22 cellular contexts compared by ENCODE assay signal in genomic region chr19:7668842-7669241, GRCh38. TPM values are rescaled to one million over a fixed set of nuclear protein-coding genes. Genes with fewer than 3 reads are reported as not detected.
A peak's percentile ranks its signal among the peaks of the same experiment; 100 is the strongest.
DNase-seq lines count a peak whose midpoint lies in the region; TF ChIP-seq lines count a peak whose summit lies in the region.
"Had no signal": no experiment of that assay in that cellular context is flagged by ENCODE, and none has a peak within 500 bp of the region (broad histone marks: within the 10 kb centered on the region; RNA-seq: fewer than 3 reads in every experiment).

Gene RETN (plus strand): TSS chr19:7669049. CDS start chr19:7669327, 278 bp downstream.

- no peaks in the 10 kb centered on the region for H4K20me1 ChIP-seq in BLaER1 treated with 17β-estradiol and CSF1 and Interleukin-3, amounts not matched to agents 10 nM and 100 nM
- H4K20me1 ChIP-seq in H9 (ENCODE audit: control insufficient read depth, insufficient read depth, insufficient read length) = no peaks in the 10 kb centered on the region
- no peaks in the 10 kb centered on the region for H4K20me1 ChIP-seq in OCI-LY7 (ENCODE audit: insufficient read depth, low read length)

- no peak within 1 kb of the TSS for H2AFZ ChIP-seq in H9 (ENCODE audit: low read length)
- H2AFZ ChIP-seq in OCI-LY7 (ENCODE audit: low read length) = no peak within 1 kb of the TSS

- peaks cover 31 to 76% (median 53%) of the 10 kb centered on the region in 10 experiments for H3K4me1 ChIP-seq in BLaER1 treated with 17β-estradiol and CSF1 and Interleukin-3, amounts not matched to agents 10 nM and 100 nM
- no peaks in the 10 kb centered on the region for H3K4me1 ChIP-seq in H9 (ENCODE audit: insufficient read depth, low read length)
- H3K4me1 ChIP-seq in OCI-LY7 (ENCODE audit: insufficient read depth, low read length, poor library complexity, severe bottlenecking) = no peaks in the 10 kb centered on the region
- H3K4me1 ChIP-seq: HAP-1 had no signal

- H3K23ac ChIP-seq in H9 (ENCODE audit: insufficient read length, low read depth, low read length) = no peak within 1 kb of the TSS

- peak within 1 kb of the TSS; percentile 84 to 100 (median 97) for H3K4me2 ChIP-seq in BLaER1 treated with 17β-estradiol and CSF1 and Interleukin-3, amounts not matched to agents 10 nM and 100 nM
- peak within 1 kb of the TSS; percentile 57 for H3K4me2 ChIP-seq in H9 (ENCODE audit: insufficient read depth, insufficient read length, low read length)
- H3K4me2 ChIP-seq in OCI-LY7 (ENCODE audit: low read length) = no peak within 1 kb of the TSS

- no peak within 1 kb of the TSS for H4K8ac ChIP-seq in H9 (replicated peaks; ENCODE audit: insufficient read length, low read depth, low read length)

- H3K27ac ChIP-seq in BLaER1 treated with 17β-estradiol and CSF1 and Interleukin-3, amounts not matched to agents 10 nM and 100 nM = peak within 1 kb of the TSS in 10 of 11 experiments; percentile 54 to 92 (median 88); a peak in 20 of 22 replicates
- no peak within 1 kb of the TSS for H3K27ac ChIP-seq in H9 (ENCODE audit: insufficient read length, low read depth, low read length)
- no peak within 1 kb of the TSS for H3K27ac ChIP-seq in OCI-LY7 (ENCODE audit: low read depth, low read length, poor library complexity, severe bottlenecking)
- H3K27ac ChIP-seq: SK-N-MC had no signal

- no peak within 1 kb of the TSS for H3K18ac ChIP-seq in H9 (ENCODE audit: insufficient read length, low read depth, low read length)

- no peak within 1 kb of the TSS for H4K91ac ChIP-seq in H9 (ENCODE audit: insufficient read length, low read depth, low read length)

- H2BK12ac ChIP-seq in H9 (ENCODE audit: insufficient read length, low read depth, low read length) = no peak within 1 kb of the TSS

- no peaks in the 10 kb centered on the region for H3K36me3 ChIP-seq in BLaER1 treated with 17β-estradiol and CSF1 and Interleukin-3, amounts not matched to agents 10 nM and 100 nM
- no peaks in the 10 kb centered on the region for H3K36me3 ChIP-seq in OCI-LY7 (ENCODE audit: insufficient read depth, low read length)
- H3K36me3 ChIP-seq: HAP-1 had no signal

- H3K9ac ChIP-seq in BLaER1 treated with 17β-estradiol and CSF1 and Interleukin-3, amounts not matched to agents 10 nM and 100 nM = peak within 1 kb of the TSS; percentile 48 to 86 (median 76); a peak in 21 of 22 replicates
- H3K9ac ChIP-seq in H9 (ENCODE audit: extremely low read depth, insufficient read length, low read length) = no peak within 1 kb of the TSS

- TF ChIP-seq POLR2A in lower leg skin (IDR thresholded peaks at IDR 0.05) = no peak

- H3K27ac Mint-ChIP-seq in H9 (no peak within 1 kb of the TSS), brain (peak within 1 kb of the TSS in 1 of 5 experiments; percentile 32), mesothelial cell of epicardium (no peak within 1 kb of the TSS)
- H3K27ac Mint-ChIP-seq: immature natural killer cell had no signal

- intact Hi-C loops in lower leg skin (cut with DNase I; ENCODE audit: low total_unique reads) = no loop called here
- intact Hi-C loops in OCI-LY7 (cut with micrococcal nuclease; ENCODE audit: unreplicated experiment) = no loop called here

- H3K27me3 Mint-ChIP-seq in H9 (ENCODE audit: low read depth) (peaks cover 85% of the 10 kb centered on the region), brain (peaks cover 50% of the 10 kb centered on the region), mesothelial cell of epicardium (ENCODE audit: low read depth) (peaks cover 80% of the 10 kb centered on the region)

- no CpG with 5 or more reads among the region's 9 CpGs for WGBS in H9 (ENCODE audit: extremely low coverage, insufficient read length, low lambda C conversion rate)
- WGBS in lower leg skin, 2 donors = 64 to 90% methylated on average over 5 to 9 of the region's 9 CpGs

- no peak within 1 kb of the TSS for H3K56ac ChIP-seq in H9 (ENCODE audit: insufficient read length, low read depth, low read length)

- no peak within 1 kb of the TSS for H2BK15ac ChIP-seq in H9 (ENCODE audit: low read depth, low read length)

- no peaks in the 10 kb centered on the region for H3K79me1 ChIP-seq in H9 (ENCODE audit: insufficient read depth, low read depth, low read length, poor library complexity, severe bottlenecking)

- POLR2A ChIA-PET in OCI-LY7 (lab: Charles Lee) = no interaction called here

- H4K5ac ChIP-seq in H9 (ENCODE audit: insufficient read length, low read depth, low read length) = no peak within 1 kb of the TSS

- H2BK20ac ChIP-seq in H9 (ENCODE audit: low read depth, low read length, poor library complexity, severe bottlenecking) = no peak within 1 kb of the TSS

- peaks cover 0 to 4% (median 0%) of the 10 kb centered on the region in 11 experiments; a peak in 3 of 22 replicates for H3K27me3 ChIP-seq in BLaER1 treated with 17β-estradiol and CSF1 and Interleukin-3, amounts not matched to agents 10 nM and 100 nM
- H3K27me3 ChIP-seq in H9 (ENCODE audit: insufficient read depth, low read length) = peaks cover 2% of the 10 kb centered on the region; the same call in 1 of the 2 replicates

- H3K4me3 ChIP-seq in BLaER1 treated with 17β-estradiol and CSF1 and Interleukin-3, amounts not matched to agents 10 nM and 100 nM = peak within 1 kb of the TSS; percentile 7 to 74 (median 56); a peak in 18 of 20 replicates
- H3K4me3 ChIP-seq in lower leg skin (ENCODE audit: low read depth, poor library complexity, severe bottlenecking) (no peak within 1 kb of the TSS), OCI-LY7 (ENCODE audit: low read depth, low read length, poor library complexity, severe bottlenecking) (no peak within 1 kb of the TSS)
- H3K4me3 ChIP-seq: HAP-1 had no signal

- H2BK120ac ChIP-seq in H9 (ENCODE audit: low read depth, low read length, poor library complexity, severe bottlenecking) = no peak within 1 kb of the TSS

- BruUV-seq in OCI-LY7 (replicated peaks; lab: Mats Ljungman, UMichigan) = no TSS peak

- TF ChIP-seq CTCF in H9 (conservative IDR thresholded peaks at IDR 0.05) (no peak), brain (conservative IDR thresholded peaks at IDR 0.05) (no peak), mesothelial cell of epicardium (IDR thresholded peaks at IDR 0.05; ENCODE audit: unreplicated experiment) (no peak), lower leg skin (IDR thresholded peaks at IDR 0.05) (no peak), OCI-LY7 (conservative IDR thresholded peaks at IDR 0.05; ENCODE audit: low read length) (no peak)

- H3K23me2 ChIP-seq in H9 (ENCODE audit: insufficient read length, low read depth, low read length, poor library complexity, severe bottlenecking) = peaks cover 6% of the 10 kb centered on the region

- no peak within 1 kb of the TSS for H3K4ac ChIP-seq in H9 (ENCODE audit: low read depth, low read length)

- H3K36me3 Mint-ChIP-seq in H9 (ENCODE audit: insufficient read depth in 1 of 3, low read depth in 3 of 3) (no peaks in the 10 kb centered on the region; a peak in 1 of 7 replicates), brain (no peaks in the 10 kb centered on the region), mesothelial cell of epicardium (no peaks in the 10 kb centered on the region)
- H3K36me3 Mint-ChIP-seq: immature natural killer cell had no signal

- H3K4me3 Mint-ChIP-seq in H9 = peak within 1 kb of the TSS; percentile 77 to 93
- peak within 1 kb of the TSS; percentile 38 to 80 (median 65) for H3K4me3 Mint-ChIP-seq in brain
- H3K4me3 Mint-ChIP-seq in mesothelial cell of epicardium = peak within 1 kb of the TSS; percentile 3
- H3K4me3 Mint-ChIP-seq: neural crest cell had no signal

- H3K9me2 ChIP-seq in OCI-LY7 (ENCODE audit: insufficient read depth, low read length) = no peaks in the 10 kb centered on the region

- no peak within 1 kb of the TSS for H3K14ac ChIP-seq in H9 (ENCODE audit: insufficient read depth, low read length)

- H3K9me3 ChIP-seq in BLaER1 treated with 17β-estradiol and CSF1 and Interleukin-3, amounts not matched to agents 10 nM and 100 nM (replicated peaks in 1 of 11) = peaks cover 0 to 10% (median 3%) of the 10 kb centered on the region in 11 experiments; a peak in 19 of 22 replicates
- H3K9me3 ChIP-seq in H9 (ENCODE audit: control insufficient read depth, low read depth, low read length) = no peaks in the 10 kb centered on the region
- no peaks in the 10 kb centered on the region for H3K9me3 ChIP-seq in OCI-LY7 (ENCODE audit: low read length)

- H2BK5ac ChIP-seq in H9 (ENCODE audit: insufficient read length, low read length) = no peak within 1 kb of the TSS

- CTCF ChIA-PET in OCI-LY7 (lab: Charles Lee; ENCODE audit: unreplicated experiment) = no interaction called here

- H3K4me1 Mint-ChIP-seq in H9 (peaks cover 0 to 12% of the 10 kb centered on the region in 2 experiments; a peak in 3 of 4 replicates), brain (peaks cover 24% of the 10 kb centered on the region), mesothelial cell of epicardium (no peaks in the 10 kb centered on the region)
- H3K4me1 Mint-ChIP-seq: immature natural killer cell, neural crest cell had no signal

- H3K79me2 ChIP-seq in H9 (ENCODE audit: insufficient read depth, low read length) = no peaks in the 10 kb centered on the region
- H3K79me2 ChIP-seq in OCI-LY7 (ENCODE audit: insufficient read depth, low read depth, low read length) = no peaks in the 10 kb centered on the region

- no peak within 1 kb of the TSS for H3T11ph ChIP-seq in H9 (ENCODE audit: low read length)

- H3K9me3 Mint-ChIP-seq in H9 (peaks cover 0 to 4% of the 10 kb centered on the region in 2 experiments; a peak in 2 of 5 replicates), brain (peaks cover 0 to 10% (median 2%) of the 10 kb centered on the region in 5 experiments), mesothelial cell of epicardium (peaks cover under 1% of the 10 kb centered on the region)
- H3K9me3 Mint-ChIP-seq: immature natural killer cell, neural crest cell had no signal

- no peak within 1 kb of the TSS for H2AK5ac ChIP-seq in H9 (ENCODE audit: insufficient read length, low read length)

- DNase-seq in H9 (no peak), mesothelial cell of epicardium (ENCODE audit: low spot score in 2 of 2, unreplicated experiment in 2 of 2) (no peak), NCI-H2171 treated with DMSO at 0.1 percent for 48 hours (lab: John Stamatoyannopoulos, UW) (no peak), lower leg skin (ENCODE audit: low spot score in 2 of 2) (no peak), NCI-H446 (lab: John Stamatoyannopoulos, UW) (no peak), OCI-LY7 (ENCODE audit: low spot score) (no peak)
- DNase-seq: activated CD4-positive, alpha-beta T cell treated with anti-CD3 and anti-CD28 coated beads for 48 hours; activated T-cell treated with anti-CD3 and anti-CD28 coated beads, Interleukin-2, amount 50 U/mL, for 48 hours; AML-193; amniotic stem cell; cerebellar nuclear complex; DMS153; immature natural killer cell; mammary epithelial cell; MM.1S; NCI-H1930; NCI-H526 had no signal

RNA-seq across cellular contexts. Expression of gene RETN, which starts in this region (rescaled TPM):
- total RNA-seq in H9 (2021) (not detected in 2 replicates), mesothelial cell of epicardium (not detected in 3 replicates), lower leg skin (not detected), OCI-LY7 (2022) (not detected in 2 replicates)
- not detected for polyA plus RNA-seq in brain (ENCODE audit: insufficient read depth, low read depth, low replicate concordance)
- not detected in 2 replicates for total RNA-seq in OCI-LY7 (2014; rRNA removed; shearing (Covaris generic))
- total RNA-seq: mammary epithelial cell, neural crest cell had no signal
- polyA plus RNA-seq: mammary epithelial cell had no signal

Comparison
In these comparisons a context has a peak if more than half of its experiments do, and no peak if none do; other contexts are left out.
1. H3K27ac ChIP-seq: peak in BLaER1 treated with 17β-estradiol and CSF1 and Interleukin-3, amounts not matched to agents 10 nM and 100 nM (10 of 11); none in H9 (single experiment) and OCI-LY7 (single experiment).
2. H3K4me3 ChIP-seq: peak in BLaER1 treated with 17β-estradiol and CSF1 and Interleukin-3, amounts not matched to agents 10 nM and 100 nM (10 of 10); none in lower leg skin (single experiment) and OCI-LY7 (single experiment).
3. H3K4me3 Mint-ChIP-seq: peak in every context shown above with its lines; median percentile 85 in H9; 65 in brain; 3 in mesothelial cell of epicardium.